In the genomic region with DNA sequence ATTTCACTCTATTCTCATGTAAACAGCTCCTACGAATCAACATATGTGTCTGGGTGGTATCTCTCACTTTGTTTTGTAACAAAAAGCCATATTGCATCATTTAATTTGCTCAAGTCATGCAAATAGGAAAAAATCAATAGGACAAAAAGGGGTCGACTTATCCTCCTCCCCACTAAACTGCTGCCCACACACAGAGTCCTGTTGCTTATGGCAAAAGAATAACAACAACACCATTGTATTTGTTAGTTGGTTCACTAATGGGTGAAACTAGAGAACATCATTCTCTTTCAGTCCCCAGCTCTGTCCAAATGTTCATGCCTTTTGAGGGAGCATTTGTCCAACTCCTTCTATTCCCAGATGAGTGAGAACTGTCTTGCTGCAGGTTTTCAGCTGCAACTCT, we compare ENCODE assay signal across 15 cellular contexts. TPM values are rescaled to one million over a fixed set of nuclear protein-coding genes. Genes with fewer than 3 reads are reported as not detected.
DNase-seq lines count a peak whose midpoint lies in the region; ATAC-seq, FAIRE-seq and TF ChIP-seq lines count a peak whose summit lies in the region.
"Had no signal": no experiment of that assay in that cellular context is flagged by ENCODE, and none has a peak within 500 bp of the region (broad histone marks: within the 10 kb centered on the region; RNA-seq: fewer than 3 reads in every experiment).

No MANE protein-coding gene starts in this region.

- peak overlapping the region in 6 of 11 experiments; percentile 86 to 99 (median 97); a peak in 11 of 22 replicates for H3K4me2 ChIP-seq in BLaER1 treated with 17β-estradiol and CSF1 and Interleukin-3, amounts not matched to agents 10 nM and 100 nM
- H3K4me2 ChIP-seq in endothelial cell of umbilical vein (ENCODE audit: insufficient read depth, low read length): peak overlapping the region; percentile 99

- no peak overlapping the region for H2AFZ ChIP-seq in endothelial cell of umbilical vein (ENCODE audit: low read depth, low read length)

- H3K9me3 ChIP-seq in BLaER1 treated with 17β-estradiol and CSF1 and Interleukin-3, amounts not matched to agents 10 nM and 100 nM (replicated peaks in 1 of 11): no peaks in the 10 kb centered on the region
- no peaks in the 10 kb centered on the region for H3K9me3 ChIP-seq in endothelial cell of umbilical vein (replicated peaks; ENCODE audit: control insufficient read depth, insufficient read depth, low read length)

- no peaks in the 10 kb centered on the region for H3K9me3 Mint-ChIP-seq in nephron progenitor cell

- H4K20me1 ChIP-seq in BLaER1 treated with 17β-estradiol and CSF1 and Interleukin-3, amounts not matched to agents 10 nM and 100 nM: no peaks in the 10 kb centered on the region
- H4K20me1 ChIP-seq in endothelial cell of umbilical vein (replicated peaks; ENCODE audit: control insufficient read depth, extremely low read depth, insufficient read depth, low read length): peaks cover 15% of the 10 kb centered on the region

- peaks cover 26% of the 10 kb centered on the region for H3K27me3 Mint-ChIP-seq in nephron progenitor cell (ENCODE audit: low read depth, poor library complexity)

- peak; percentile 39 for TF ChIP-seq POLR2A in endothelial cell of umbilical vein (IDR thresholded peaks at IDR 0.05; ENCODE audit: low read depth, low read length)

- no peak for ATAC-seq in HG02763 (IDR thresholded peaks at IDR 0.05; ENCODE audit: unreplicated experiment)
- no peak for ATAC-seq in GM21381 (IDR thresholded peaks at IDR 0.05; ENCODE audit: unreplicated experiment)
- ATAC-seq: left ventricle myocardium superior, Panc1 had no signal

- no peaks in the 10 kb centered on the region for H3K36me3 ChIP-seq in BLaER1 treated with 17β-estradiol and CSF1 and Interleukin-3, amounts not matched to agents 10 nM and 100 nM
- peaks cover 4 to 35% of the 10 kb centered on the region in 2 experiments for H3K36me3 ChIP-seq in endothelial cell of umbilical vein (ENCODE audit: control insufficient read depth in 2 of 2, extremely low read depth in 1 of 2, insufficient read depth in 2 of 2, low read length in 2 of 2)

- peaks cover 37% of the 10 kb centered on the region for H3K4me1 Mint-ChIP-seq in nephron progenitor cell

- H3K9ac ChIP-seq in BLaER1 treated with 17β-estradiol and CSF1 and Interleukin-3, amounts not matched to agents 10 nM and 100 nM: no peak overlapping the region
- H3K9ac ChIP-seq in endothelial cell of umbilical vein (replicated peaks; ENCODE audit: extremely low read depth, insufficient read depth, low read length): peak overlapping the region; percentile 97

- H3K4me1 ChIP-seq in BLaER1 treated with 17β-estradiol and CSF1 and Interleukin-3, amounts not matched to agents 10 nM and 100 nM: peaks cover 17 to 35% (median 29%) of the 10 kb centered on the region in 10 experiments
- peaks cover 37% of the 10 kb centered on the region for H3K4me1 ChIP-seq in endothelial cell of umbilical vein (ENCODE audit: control insufficient read depth, extremely low read depth, insufficient read depth, low read length)

- dilution Hi-C loops in endothelial cell of umbilical vein (cut with MboI; ENCODE audit: extremely low pct_ligation_motif_present, low sequenced_read_pairs): no loop called here

- peak overlapping the region; percentile 87 for H3K4me3 Mint-ChIP-seq in nephron progenitor cell

- POLR2A ChIA-PET in endothelial cell of umbilical vein (lab: Charles Lee): interaction anchor here (1.4 kb wide), 1 partner anchor 21 kb away, joined by 3 read pairs; no protein-coding TSS in a partner anchor

- no peak for TF ChIP-seq CTCF in endothelial cell of umbilical vein (IDR thresholded peaks at IDR 0.05; ENCODE audit: extremely low read depth in 1 of 2, insufficient read depth in 1 of 2, low read depth in 1 of 2, low read length in 2 of 2)
- TF ChIP-seq CTCF in nephron progenitor cell (IDR thresholded peaks at IDR 0.05): no peak

- no peak overlapping the region for H3K27ac ChIP-seq in BLaER1 treated with 17β-estradiol and CSF1 and Interleukin-3, amounts not matched to agents 10 nM and 100 nM
- H3K27ac ChIP-seq in endothelial cell of umbilical vein (ENCODE audit: insufficient read depth, low read depth, low read length): peak overlapping the region; percentile 95
- H3K27ac ChIP-seq: C4-2B had no signal

- H3K79me2 ChIP-seq in endothelial cell of umbilical vein (ENCODE audit: control insufficient read depth, insufficient read depth, low read length): peaks cover 98% of the 10 kb centered on the region

- FAIRE-seq in endothelial cell of umbilical vein (lab: Jason Lieb, UNC): no peak

- H3K27ac Mint-ChIP-seq in nephron progenitor cell: no peak overlapping the region

- DNase-seq in Jurkat, Clone E6-1 (ENCODE audit: low read depth, low spot score): no peak
- no peak for DNase-seq in endothelial cell of umbilical vein (ENCODE audit: low read depth, low spot score)
- DNase-seq in nephron progenitor cell: no peak
- DNase-seq in kidney tubule cell (ENCODE audit: low spot score): no peak
- DNase-seq in HCEC 1CT: no peak
- DNase-seq: left ventricle myocardium superior; NCI-H2107; stimulated activated CD4-positive, alpha-beta T cell treated with anti-CD3 and anti-CD28 coated beads, Interleukin-2, amount 100 ng/mL, for 24 hours; stimulated activated naive CD4-positive, alpha-beta T cell treated with Interleukin-2 at 50 U/mL for 16 hours; T1000 had no signal

- intact Hi-C loops in endothelial cell of umbilical vein (cut with micrococcal nuclease): loop anchor here (1.0 to 10.0 kb wide), 3 partner anchors 292 to 449 kb away; partner anchors contain the start of genes ABCE1 and ANAPC10

- no peak overlapping the region for H3K4me3 ChIP-seq in BLaER1 treated with 17β-estradiol and CSF1 and Interleukin-3, amounts not matched to agents 10 nM and 100 nM
- peak overlapping the region; percentile 92 for H3K4me3 ChIP-seq in Jurkat, Clone E6-1 (ENCODE audit: low read length)
- peak overlapping the region; percentile 62 to 100 (median 100) for H3K4me3 ChIP-seq in endothelial cell of umbilical vein (replicated peaks in 1 of 3; ENCODE audit: insufficient read depth in 1 of 3, low read depth in 1 of 3, low read length in 3 of 3)

- no peaks in the 10 kb centered on the region for H3K36me3 Mint-ChIP-seq in nephron progenitor cell (ENCODE audit: low read depth)

- no TSS peak for BruUV-seq in endothelial cell of umbilical vein (replicated peaks; lab: Mats Ljungman, UMichigan)

- H3K27me3 ChIP-seq in BLaER1 treated with 17β-estradiol and CSF1 and Interleukin-3, amounts not matched to agents 10 nM and 100 nM: peaks cover 39 to 48% (median 43%) of the 10 kb centered on the region in 11 experiments
- H3K27me3 ChIP-seq in endothelial cell of umbilical vein (ENCODE audit: control insufficient read depth in 2 of 2, insufficient read depth in 2 of 2, low read length in 2 of 2): no peaks in the 10 kb centered on the region

- CTCF ChIA-PET in endothelial cell of umbilical vein (lab: Charles Lee): interaction anchor here (0.6 to 3.9 kb wide), 7 partner anchors 9 to 473 kb away, joined by 3 to 18 read pairs (median 4); partner anchors contain the start of genes ABCE1 and ANAPC10

- no peaks in the 10 kb centered on the region for H3K9me1 ChIP-seq in endothelial cell of umbilical vein (replicated peaks; ENCODE audit: control insufficient read depth, extremely low read depth, insufficient read depth, low read length)

TF ChIP-seq in endothelial cell of umbilical vein, 7 proteins besides CTCF, POLR2A, EP300 and RAD21:
- TF ChIP-seq POLR2AphosphoS5 (IDR thresholded peaks at IDR 0.05; ENCODE audit: insufficient read depth, low read depth, low read length): peak; percentile 48
- TF ChIP-seq GATA2 (IDR thresholded peaks at IDR 0.05; ENCODE audit: insufficient read depth, insufficient read length, low read depth, low read length): no peak

RNA-seq across cellular contexts. Expression of gene HHIP, which starts 2.1 kb away (rescaled TPM):
- polyA plus RNA-seq in Jurkat, Clone E6-1 (2012; ENCODE audit: insufficient read depth, insufficient read length): 98.6 TPM
- total RNA-seq in endothelial cell of umbilical vein: 971 and 1,052 TPM in 2 replicates
- polyA plus RNA-seq in endothelial cell of umbilical vein: 227 and 239 TPM in 2 replicates
- polyA plus RNA-seq in endothelial cell of umbilical vein (2011; cell fraction: cytosol; rRNA removed): 227 and 244 TPM in 2 replicates
- polyA plus RNA-seq in endothelial cell of umbilical vein (2011; cell fraction: nucleus; rRNA removed): 361 and 391 TPM in 2 replicates
- polyA plus RNA-seq in endothelial cell of umbilical vein (2012): 1,017 and 1,260 TPM in 2 replicates
- polyA minus RNA-seq in endothelial cell of umbilical vein: 352 and 386 TPM in 2 replicates
- polyA minus RNA-seq in endothelial cell of umbilical vein (2011; cell fraction: cytosol; rRNA and poly(A)+ RNA removed): not detected
- 852 and 882 TPM in 2 replicates for polyA minus RNA-seq in endothelial cell of umbilical vein (2011; cell fraction: nucleus; rRNA and poly(A)+ RNA removed)
- total RNA-seq: left ventricle myocardium superior had no signal

Comparison
In these comparisons a context has a peak if more than half of its experiments do, and no peak if none do; other contexts are left out.
1. H3K4me3 ChIP-seq: peak in Jurkat, Clone E6-1 (single experiment) and endothelial cell of umbilical vein (3 of 3); none in BLaER1 treated with 17β-estradiol and CSF1 and Interleukin-3, amounts not matched to agents 10 nM and 100 nM (0 of 10).